In the genomic region with DNA sequence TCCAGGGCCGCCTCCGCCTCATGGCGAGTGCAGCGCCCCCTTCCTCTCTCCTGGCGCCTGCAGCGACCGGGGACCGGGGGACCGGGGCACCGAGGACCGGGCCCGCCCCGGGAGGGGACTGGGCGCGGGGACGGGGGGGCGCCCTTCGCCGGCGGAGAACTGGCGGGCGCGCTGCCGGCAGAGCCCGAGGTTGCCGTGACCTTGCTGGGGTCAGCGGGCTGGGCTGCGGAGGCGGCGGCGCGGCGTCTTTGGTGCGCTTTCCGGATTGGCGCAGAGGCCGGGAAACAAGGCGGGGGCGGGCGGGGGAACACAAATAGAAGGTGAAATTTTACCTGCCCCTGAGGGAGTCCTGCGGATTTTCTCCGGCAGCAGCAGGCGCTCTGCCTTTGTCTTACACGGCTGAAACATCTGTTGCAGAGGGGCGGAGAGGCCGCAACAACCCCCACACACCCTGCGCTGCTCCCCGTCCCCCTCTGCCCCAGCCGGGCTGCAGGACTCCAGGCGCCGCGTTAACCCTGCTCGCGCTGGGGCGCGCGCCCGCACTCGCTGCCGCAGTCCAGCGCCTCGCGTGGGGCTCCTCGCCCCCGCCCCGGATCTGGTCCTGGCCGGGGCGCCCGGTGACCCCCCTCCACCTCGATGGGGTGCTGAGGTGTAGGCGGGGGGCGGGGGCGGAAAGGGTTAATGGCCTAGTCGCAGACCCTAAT, we compare ENCODE assay signal across 8 cellular contexts. TPM values are rescaled to one million over a fixed set of nuclear protein-coding genes. Genes with fewer than 3 reads are reported as not detected.
DNase-seq lines count a peak whose midpoint lies in the region; ATAC-seq and TF ChIP-seq lines count a peak whose summit lies in the region.

No MANE protein-coding gene starts in this region.

- H3K9me3 ChIP-seq in skeletal muscle tissue (ENCODE audit: control insufficient read depth in 3 of 3, low read length in 3 of 3) = no peaks in the 10 kb centered on the region

- H3K36me3 ChIP-seq in GM06990 (ENCODE audit: control insufficient read depth, insufficient read depth, low read length) = no peaks in the 10 kb centered on the region
- no peaks in the 10 kb centered on the region for H3K36me3 ChIP-seq in skeletal muscle tissue (ENCODE audit: control insufficient read depth in 3 of 3, insufficient read depth in 3 of 3, low read length in 3 of 3)

- in situ Hi-C loops in astrocyte of the spinal cord (cut with HindIII; ENCODE audit: low sequenced_read_pairs) = no loop called here

- ATAC-seq in SK-N-SH treated with all-trans-retinoic acid at 6 μM for 48 hours (peak; percentile 10; the same call in 2 of the 3 replicates), GM18868 (IDR thresholded peaks at IDR 0.05; ENCODE audit: unreplicated experiment) (no peak), HG03342 (IDR thresholded peaks at IDR 0.05; ENCODE audit: unreplicated experiment) (no peak)

- peak; percentile 82 for DNase-seq in GM06990 (ENCODE audit: extremely low read depth, insufficient read length)
- DNase-seq in HuH-7.5 (ENCODE audit: low spot score) = peak; percentile 66
- DNase-seq in astrocyte of the spinal cord (ENCODE audit: low read depth, low spot score) = peak; percentile 16
- DNase-seq in iPS-NIHi11 (ENCODE audit: low spot score) = peak; percentile 65

- peaks cover 57 to 63% (median 63%) of the 10 kb centered on the region in 3 donors for H3K4me1 ChIP-seq in skeletal muscle tissue (ENCODE audit: control insufficient read depth in 3 of 3, insufficient read depth in 3 of 3, low read length in 3 of 3)

- H3K27ac ChIP-seq in skeletal muscle tissue (ENCODE audit: low read depth, low read length) = peak overlapping the region; percentile 89

- H3K9ac ChIP-seq in skeletal muscle tissue (ENCODE audit: low read depth in 1 of 3, low read length in 3 of 3) = peak overlapping the region; percentile 72 to 90 (median 76)

- TF ChIP-seq CTCF in GM06990 (IDR thresholded peaks at IDR 0.05; ENCODE audit: insufficient read depth, low read length, poor library complexity, severe bottlenecking) = no peak
- no peak for TF ChIP-seq CTCF in astrocyte of the spinal cord (IDR thresholded peaks at IDR 0.05; ENCODE audit: low read depth, low read length)

- H3K27me3 ChIP-seq in GM06990 (replicated peaks; ENCODE audit: control insufficient read depth, insufficient read depth, low read length) (no peaks in the 10 kb centered on the region), skeletal muscle tissue (ENCODE audit: control insufficient read depth in 3 of 3, insufficient read depth in 3 of 3, low read length in 3 of 3) (no peaks in the 10 kb centered on the region)

- peak overlapping the region; percentile 51 for H3K4me3 ChIP-seq in GM06990 (replicated peaks; ENCODE audit: low read depth, low read length)
- H3K4me3 ChIP-seq in astrocyte of the spinal cord (ENCODE audit: low read depth, low read length) = peak overlapping the region; percentile 32
- H3K4me3 ChIP-seq in skeletal muscle tissue (ENCODE audit: low read length in 3 of 3) = peak overlapping the region; percentile 62 to 74 (median 69)

TF ChIP-seq in SK-N-SH treated with all-trans-retinoic acid at 6 μM for 48 hours, 23 proteins besides CTCF, POLR2A, EP300 and RAD21:
- TF ChIP-seq ZNF8 (CRISPR knock-in tag; IDR thresholded peaks at IDR 0.05) = no peak
- TF ChIP-seq ZC3H10 (CRISPR knock-in tag; IDR thresholded peaks at IDR 0.05) = no peak
- TF ChIP-seq CREB5 (CRISPR knock-in tag; IDR thresholded peaks at IDR 0.05; ENCODE audit: low read depth) = no peak
- no peak for TF ChIP-seq GLIS3 (CRISPR knock-in tag; IDR thresholded peaks at IDR 0.05)
- TF ChIP-seq ZFP30 (CRISPR knock-in tag; IDR thresholded peaks at IDR 0.05) = no peak
- no peak for TF ChIP-seq CSRNP3 (CRISPR knock-in tag; IDR thresholded peaks at IDR 0.05)
- TF ChIP-seq TOX (CRISPR knock-in tag; IDR thresholded peaks at IDR 0.05; ENCODE audit: borderline replicate concordance) = no peak
- TF ChIP-seq PATZ1 (CRISPR knock-in tag; IDR thresholded peaks at IDR 0.05; ENCODE audit: borderline replicate concordance) = no peak
- no peak for TF ChIP-seq ISL1 (CRISPR knock-in tag; IDR thresholded peaks at IDR 0.05)
- TF ChIP-seq SNAI2 (CRISPR knock-in tag; IDR thresholded peaks at IDR 0.05) = no peak
- TF ChIP-seq TCF4 (CRISPR knock-in tag; IDR thresholded peaks at IDR 0.05; ENCODE audit: borderline replicate concordance) = no peak
- no peak for TF ChIP-seq ZNF70 (CRISPR knock-in tag; IDR thresholded peaks at IDR 0.05)
- TF ChIP-seq ZFP3 (CRISPR knock-in tag; IDR thresholded peaks at IDR 0.05) = no peak
- TF ChIP-seq OSR1 (CRISPR knock-in tag; IDR thresholded peaks at IDR 0.05) = no peak
- TF ChIP-seq, protein P1, sequence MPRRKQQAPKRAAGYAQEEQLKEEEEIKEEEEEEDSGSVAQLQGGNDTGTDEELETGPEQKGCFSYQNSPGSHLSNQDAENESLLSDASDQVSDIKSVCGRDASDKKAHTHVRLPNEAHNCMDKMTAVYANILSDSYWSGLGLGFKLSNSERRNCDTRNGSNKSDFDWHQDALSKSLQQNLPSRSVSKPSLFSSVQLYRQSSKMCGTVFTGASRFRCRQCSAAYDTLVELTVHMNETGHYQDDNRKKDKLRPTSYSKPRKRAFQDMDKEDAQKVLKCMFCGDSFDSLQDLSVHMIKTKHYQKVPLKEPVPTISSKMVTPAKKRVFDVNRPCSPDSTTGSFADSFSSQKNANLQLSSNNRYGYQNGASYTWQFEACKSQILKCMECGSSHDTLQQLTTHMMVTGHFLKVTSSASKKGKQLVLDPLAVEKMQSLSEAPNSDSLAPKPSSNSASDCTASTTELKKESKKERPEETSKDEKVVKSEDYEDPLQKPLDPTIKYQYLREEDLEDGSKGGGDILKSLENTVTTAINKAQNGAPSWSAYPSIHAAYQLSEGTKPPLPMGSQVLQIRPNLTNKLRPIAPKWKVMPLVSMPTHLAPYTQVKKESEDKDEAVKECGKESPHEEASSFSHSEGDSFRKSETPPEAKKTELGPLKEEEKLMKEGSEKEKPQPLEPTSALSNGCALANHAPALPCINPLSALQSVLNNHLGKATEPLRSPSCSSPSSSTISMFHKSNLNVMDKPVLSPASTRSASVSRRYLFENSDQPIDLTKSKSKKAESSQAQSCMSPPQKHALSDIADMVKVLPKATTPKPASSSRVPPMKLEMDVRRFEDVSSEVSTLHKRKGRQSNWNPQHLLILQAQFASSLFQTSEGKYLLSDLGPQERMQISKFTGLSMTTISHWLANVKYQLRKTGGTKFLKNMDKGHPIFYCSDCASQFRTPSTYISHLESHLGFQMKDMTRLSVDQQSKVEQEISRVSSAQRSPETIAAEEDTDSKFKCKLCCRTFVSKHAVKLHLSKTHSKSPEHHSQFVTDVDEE (CRISPR knock-in tag; IDR thresholded peaks at IDR 0.05) = no peak
- TF ChIP-seq ARNTL (CRISPR knock-in tag; IDR thresholded peaks at IDR 0.05; ENCODE audit: borderline replicate concordance, low read depth) = no peak
- TF ChIP-seq BACH2 (CRISPR knock-in tag; IDR thresholded peaks at IDR 0.05; ENCODE audit: borderline replicate concordance) = no peak

RNA-seq across cellular contexts. Expression of gene SREBF1, which starts 53.5 kb away (rescaled TPM):
- total RNA-seq in skeletal muscle tissue = 23.0 TPM

Comparison
In these comparisons a context has a peak if more than half of its experiments do, and no peak if none do; other contexts are left out.
1. DNase-seq: peak in every context shown above with its lines; median percentile 82 in GM06990; 66 in HuH-7.5; 65 in iPS-NIHi11; 16 in astrocyte of the spinal cord.